Comparison of ENCODE assay signal across 1 cellular context in the genomic region with DNA sequence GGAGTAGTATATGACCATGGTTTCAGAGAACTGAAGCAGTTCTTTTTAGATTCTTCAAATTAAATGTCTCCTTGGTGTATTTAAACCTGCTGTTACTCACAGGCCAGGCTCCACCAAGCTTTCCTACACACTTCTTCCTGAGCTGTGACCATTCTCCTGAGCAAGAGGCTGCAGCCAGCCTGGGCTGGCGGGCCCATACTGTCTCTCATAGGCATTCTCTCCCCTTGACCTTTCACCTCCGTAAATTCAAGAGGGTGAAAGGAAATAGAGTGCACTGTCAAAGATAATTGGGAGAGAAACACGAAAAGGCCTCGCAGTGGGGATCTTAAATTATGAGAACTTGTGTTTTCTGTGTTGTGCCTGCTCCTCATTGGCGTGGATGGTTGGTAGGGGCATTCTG.
TF ChIP-seq lines count a peak whose summit lies in the region.

No MANE protein-coding gene starts in this region.

TF ChIP-seq in endothelial cell of umbilical vein, 7 proteins besides CTCF, POLR2A, EP300 and RAD21:
- TF ChIP-seq, protein P1, sequence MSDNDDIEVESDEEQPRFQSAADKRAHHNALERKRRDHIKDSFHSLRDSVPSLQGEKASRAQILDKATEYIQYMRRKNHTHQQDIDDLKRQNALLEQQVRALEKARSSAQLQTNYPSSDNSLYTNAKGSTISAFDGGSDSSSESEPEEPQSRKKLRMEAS (IDR thresholded peaks at IDR 0.05; ENCODE audit: insufficient read depth, insufficient read length): no peak
- no peak for TF ChIP-seq MYC (IDR thresholded peaks at IDR 0.05; ENCODE audit: low read depth, low read length)
